ENCODE assay signal across 8 cellular contexts in genomic region chr19:12092065-12092867, GRCh38. TPM values are rescaled to one million over a fixed set of nuclear protein-coding genes. Genes with fewer than 3 reads are reported as not detected.
A peak's percentile ranks its signal among the peaks of the same experiment; 100 is the strongest.
DNase-seq lines count a peak whose midpoint lies in the region; ATAC-seq, FAIRE-seq and TF ChIP-seq lines count a peak whose summit lies in the region.

No MANE protein-coding gene starts in this region.

- H3K9me3 ChIP-seq in kidney (ENCODE audit: control insufficient read depth in 1 of 2, low read length in 2 of 2), result no peaks in the 10 kb centered on the region

- H3K36me3 ChIP-seq in kidney (ENCODE audit: control insufficient read depth in 1 of 2, insufficient read depth in 2 of 2, low read length in 2 of 2), result no peaks in the 10 kb centered on the region

- H3K27ac ChIP-seq in kidney (ENCODE audit: low read depth in 2 of 2, low read length in 2 of 2), result peak overlapping the region; percentile 51 to 67

- H3K4me3 ChIP-seq in WI38 (ENCODE audit: low read depth, low read length) (peak overlapping the region; percentile 63), kidney (ENCODE audit: low read length in 2 of 2) (peak overlapping the region; percentile 82 to 85)

- DNase-seq in G401 (ENCODE audit: low spot score) (peak; percentile 40), HUDEP-2 (lab: John Stamatoyannopoulos, UW; ENCODE audit: unreplicated experiment in 76 of 76) (peak in 64 of 76 experiments; percentile 9 to 92 (median 74)), cerebellum (ENCODE audit: low spot score) (peak; percentile 36), kidney (peak; percentile 95), smooth muscle cell of the brain vasculature (ENCODE audit: low read depth, low spot score) (peak; percentile 62)

- H3K9ac ChIP-seq in kidney (ENCODE audit: low read length in 2 of 2), result peak overlapping the region; percentile 43 to 67

- TF ChIP-seq CTCF in WI38 (IDR thresholded peaks at IDR 0.05; ENCODE audit: low read depth, low read length), result no peak
- no peak for TF ChIP-seq CTCF in kidney (IDR thresholded peaks at IDR 0.05; ENCODE audit: borderline replicate concordance, extremely low read depth, insufficient read depth)

- FAIRE-seq in kidney (lab: Jason Lieb, UNC), result no peak

- ATAC-seq in SK-N-SH treated with all-trans-retinoic acid at 6 μM for 48 hours, result no peak
- ATAC-seq in GM19351 (IDR thresholded peaks at IDR 0.05; ENCODE audit: unreplicated experiment), result no peak

- intact Hi-C loops in kidney (cut with DNase I), result no loop called here

- in situ Hi-C loops in G401 (cut with HindIII; ENCODE audit: low sequenced_read_pairs), result no loop called here

- H3K4me1 ChIP-seq in kidney (ENCODE audit: control insufficient read depth in 1 of 2, insufficient read depth in 1 of 2, low read depth in 1 of 2, low read length in 2 of 2), result peaks cover 0 to 2% of the 10 kb centered on the region in 2 donors

TF ChIP-seq in SK-N-SH treated with all-trans-retinoic acid at 6 μM for 48 hours, 23 proteins besides CTCF, POLR2A, EP300 and RAD21:
- TF ChIP-seq TOX (CRISPR knock-in tag; IDR thresholded peaks at IDR 0.05; ENCODE audit: borderline replicate concordance) (no peak), SNAI2 (CRISPR knock-in tag; IDR thresholded peaks at IDR 0.05) (no peak), ZFP3 (CRISPR knock-in tag; IDR thresholded peaks at IDR 0.05) (no peak), ZFP30 (CRISPR knock-in tag; IDR thresholded peaks at IDR 0.05) (no peak), CSRNP3 (CRISPR knock-in tag; IDR thresholded peaks at IDR 0.05) (no peak), ZNF70 (CRISPR knock-in tag; IDR thresholded peaks at IDR 0.05) (no peak), ZNF8 (CRISPR knock-in tag; IDR thresholded peaks at IDR 0.05) (no peak), ARNTL (CRISPR knock-in tag; IDR thresholded peaks at IDR 0.05; ENCODE audit: borderline replicate concordance, low read depth) (no peak), ZNF565 (CRISPR knock-in tag; conservative IDR thresholded peaks at IDR 0.05; ENCODE audit: low read depth) (no peak), BACH2 (CRISPR knock-in tag; IDR thresholded peaks at IDR 0.05; ENCODE audit: borderline replicate concordance) (no peak), POU6F1 (CRISPR knock-in tag; IDR thresholded peaks at IDR 0.05; ENCODE audit: borderline replicate concordance, low read depth) (no peak), GLIS3 (CRISPR knock-in tag; IDR thresholded peaks at IDR 0.05) (no peak), CSDC2 (CRISPR knock-in tag; IDR thresholded peaks at IDR 0.05) (no peak), TSHZ2 (CRISPR knock-in tag; IDR thresholded peaks at IDR 0.05) (no peak), TCF4 (CRISPR knock-in tag; IDR thresholded peaks at IDR 0.05; ENCODE audit: borderline replicate concordance) (no peak), PPARA (CRISPR knock-in tag; IDR thresholded peaks at IDR 0.05; ENCODE audit: borderline replicate concordance) (no peak), CREB5 (CRISPR knock-in tag; IDR thresholded peaks at IDR 0.05; ENCODE audit: low read depth) (no peak), ZC3H10 (CRISPR knock-in tag; IDR thresholded peaks at IDR 0.05) (no peak)

RNA-seq across cellular contexts. Expression of gene ZNF844, which starts 27.7 kb away (rescaled TPM):
- total RNA-seq in G401 (2014; rRNA removed; shearing (Covaris generic)), result 1.2 and 2.3 TPM in 2 replicates
- total RNA-seq in cerebellum, result 20.6 TPM
- total RNA-seq in kidney, result 28.1 TPM
- polyA plus RNA-seq in kidney (ENCODE audit: insufficient read depth, low read depth, low replicate concordance), result 7.4 TPM

RNA-seq across cellular contexts. Expression of gene ZNF878, which starts 39.5 kb away (rescaled TPM):
- 1.4 and 1.9 TPM in 2 replicates for total RNA-seq in G401 (2014; rRNA removed; shearing (Covaris generic))
- total RNA-seq in cerebellum (0.36 TPM), kidney (0.60 TPM)
- polyA plus RNA-seq in kidney (ENCODE audit: insufficient read depth, low read depth, low replicate concordance), result 0.67 TPM

RNA-seq across cellular contexts. Expression of gene ZNF20, which starts 47.9 kb away (rescaled TPM):
- total RNA-seq in G401 (2014; rRNA removed; shearing (Covaris generic)), result 1.2 TPM in 1 of 2 replicates, not detected in the other
- total RNA-seq in cerebellum (8.7 TPM), kidney (7.3 TPM)
- 3.2 TPM for polyA plus RNA-seq in kidney (ENCODE audit: insufficient read depth, low read depth, low replicate concordance)

RNA-seq across cellular contexts. Expression of gene ZNF433, which starts 56.8 kb away (rescaled TPM):
- 0.43 TPM in 1 of 2 replicates, not detected in the other for total RNA-seq in G401 (2014; rRNA removed; shearing (Covaris generic))
- 15.1 TPM for total RNA-seq in cerebellum
- total RNA-seq in kidney, result 13.6 TPM
- polyA plus RNA-seq in kidney (ENCODE audit: insufficient read depth, low read depth, low replicate concordance), result 10.5 TPM

Comparison
In these comparisons a context has a peak if more than half of its experiments do, and no peak if none do; other contexts are left out.
1. DNase-seq: peak in every context shown above with its lines; median percentile 95 in kidney; 74 in HUDEP-2; 62 in smooth muscle cell of the brain vasculature; 40 in G401; 36 in cerebellum.